30 cellular contexts compared by ENCODE assay signal in the genomic region with DNA sequence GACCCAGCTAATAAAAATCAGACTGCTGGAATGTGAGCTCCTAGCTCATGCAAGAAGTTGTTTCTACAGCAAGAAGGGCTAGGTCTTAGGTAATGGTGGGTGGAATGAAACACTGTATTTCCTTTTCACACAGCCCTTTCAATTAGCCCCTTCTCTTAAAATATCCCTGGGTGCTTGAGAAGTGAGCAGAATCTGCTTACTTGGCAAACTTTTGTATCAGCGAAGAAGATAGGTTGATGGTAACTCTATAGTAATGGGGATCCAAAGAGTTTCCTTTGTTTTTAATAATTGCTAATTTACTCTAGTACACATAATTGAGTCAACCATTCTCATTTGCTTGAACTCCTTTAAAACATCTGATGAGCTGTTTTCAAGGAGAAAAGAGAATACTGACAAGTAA.
"Had no signal": no experiment of that assay in that cellular context is flagged by ENCODE, and none has a peak within 500 bp of the region (broad histone marks: within the 10 kb centered on the region; RNA-seq: fewer than 3 reads in every experiment).

No MANE protein-coding gene starts in this region.

- H3K27ac ChIP-seq: KMS-11 had no signal

- DNase-seq: Karpas-422, Kasumi-1, MG63, MM.1S, MV-4-11, NCI-H1048, NCI-H1092, NCI-H1092 treated with DMSO at 0.1 percent for 48 hours, NCI-H1105, NCI-H1105 treated with DMSO at 0.1 percent for 48 hours, NCI-H1417 treated with DMSO at 0.1 percent for 48 hours, NCI-H1436, NCI-H1436 treated with DMSO at 0.1 percent for 48 hours, NCI-H1694, NCI-H1694 treated with DMSO at 0.1 percent for 48 hours, NCI-H187, NCI-H187 treated with DMSO at 0.1 percent for 48 hours, NCI-H1930, NCI-H2029, NCI-H2081, NCI-H2081 treated with DMSO at 0.1 percent for 48 hours, NCI-H2107, NCI-H2171, NCI-H2171 treated with DMSO at 0.1 percent for 48 hours, NCI-H2227 treated with DMSO at 0.1 percent for 48 hours, NCI-H226, NCI-H446, NCI-H446 treated with DMSO at 0.1 percent for 48 hours, NCI-H510A had no signal

- H3K9me3 ChIP-seq: MG63 had no signal

- H3K27me3 ChIP-seq: MG63 had no signal

- H3K4me3 ChIP-seq: MG63 had no signal

- H3K4me2 ChIP-seq: KMS-11 had no signal

- H3K9ac ChIP-seq: KMS-11 had no signal

- H3K36me3 ChIP-seq: MG63 had no signal
